Comparison of ENCODE assay signal across 1 cellular context in genomic region chr6:37483502-37483901, GRCh38.
TF ChIP-seq lines count a peak whose summit lies in the region.

No MANE protein-coding gene starts in this region.

TF ChIP-seq in HepG2, 621 proteins besides CTCF, POLR2A, EP300 and RAD21:
- no peak for TF ChIP-seq U2AF1 (optimal IDR thresholded peaks at IDR 0.05; ENCODE audit: low read depth, low read length)
- TF ChIP-seq ZNF572 (CRISPR knock-in tag; IDR thresholded peaks at IDR 0.05), result 0 out of 2 replicates have a peak, but pooled peaks have one; percentile 15
- TF ChIP-seq MTERF4 (CRISPR knock-in tag; IDR thresholded peaks at IDR 0.05), result no peak
- TF ChIP-seq DRAP1 (CRISPR knock-in tag; IDR thresholded peaks at IDR 0.05), result no peak
- no peak for TF ChIP-seq SP2 (CRISPR knock-in tag; IDR thresholded peaks at IDR 0.05)
- TF ChIP-seq KDM4B (CRISPR knock-in tag; IDR thresholded peaks at IDR 0.05), result no peak
